1 cellular context compared by ENCODE assay signal in genomic region chr12:31479516-31480210, GRCh38.
TF ChIP-seq lines count a peak whose summit lies in the region.

No MANE protein-coding gene starts in this region.

TF ChIP-seq in GM12878, 131 proteins besides CTCF, POLR2A, EP300 and RAD21:
- TF ChIP-seq ZBTB40 (IDR thresholded peaks at IDR 0.05; ENCODE audit: borderline replicate concordance) (no peak), CHD1 (IDR thresholded peaks at IDR 0.05; ENCODE audit: low read depth, low read length) (no peak), CBX3 (IDR thresholded peaks at IDR 0.05; ENCODE audit: borderline replicate concordance, low read depth) (no peak), FOXM1 (IDR thresholded peaks at IDR 0.05; ENCODE audit: low read depth, low read length) (no peak), HDAC2 (IDR thresholded peaks at IDR 0.05) (no peak), EZH2 (IDR thresholded peaks at IDR 0.05; ENCODE audit: borderline replicate concordance, control insufficient read depth, low read depth, low read length) (no peak), SP1 (IDR thresholded peaks at IDR 0.05; ENCODE audit: low read depth, low read length) (no peak), HDAC6 (IDR thresholded peaks at IDR 0.05; ENCODE audit: unreplicated experiment) (no peak), TBL1XR1 (IDR thresholded peaks at IDR 0.05; ENCODE audit: low read depth, low read length) (no peak), NBN (IDR thresholded peaks at IDR 0.05) (no peak)
- TF ChIP-seq, protein P1, sequence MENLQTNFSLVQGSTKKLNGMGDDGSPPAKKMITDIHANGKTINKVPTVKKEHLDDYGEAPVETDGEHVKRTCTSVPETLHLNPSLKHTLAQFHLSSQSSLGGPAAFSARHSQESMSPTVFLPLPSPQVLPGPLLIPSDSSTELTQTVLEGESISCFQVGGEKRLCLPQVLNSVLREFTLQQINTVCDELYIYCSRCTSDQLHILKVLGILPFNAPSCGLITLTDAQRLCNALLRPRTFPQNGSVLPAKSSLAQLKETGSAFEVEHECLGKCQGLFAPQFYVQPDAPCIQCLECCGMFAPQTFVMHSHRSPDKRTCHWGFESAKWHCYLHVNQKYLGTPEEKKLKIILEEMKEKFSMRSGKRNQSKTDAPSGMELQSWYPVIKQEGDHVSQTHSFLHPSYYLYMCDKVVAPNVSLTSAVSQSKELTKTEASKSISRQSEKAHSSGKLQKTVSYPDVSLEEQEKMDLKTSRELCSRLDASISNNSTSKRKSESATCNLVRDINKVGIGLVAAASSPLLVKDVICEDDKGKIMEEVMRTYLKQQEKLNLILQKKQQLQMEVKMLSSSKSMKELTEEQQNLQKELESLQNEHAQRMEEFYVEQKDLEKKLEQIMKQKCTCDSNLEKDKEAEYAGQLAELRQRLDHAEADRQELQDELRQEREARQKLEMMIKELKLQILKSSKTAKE (IDR thresholded peaks at IDR 0.05; ENCODE audit: low read depth, poor library complexity, severe bottlenecking) = no peak
